In genomic region chr9:89955626-89956025, GRCh38 we compare ENCODE assay signal across 9 cellular contexts.
"Had no signal": no experiment of that assay in that cellular context is flagged by ENCODE, and none has a peak within 500 bp of the region (broad histone marks: within the 10 kb centered on the region; RNA-seq: fewer than 3 reads in every experiment).

No MANE protein-coding gene starts in this region.

- FAIRE-seq: HTR-8/SVneo had no signal

- H3K4me3 ChIP-seq: GM23248, HAP-1 had no signal

- H2AFZ ChIP-seq: GM23248 had no signal

- H3K4me1 ChIP-seq: HAP-1 had no signal

- H3K9me3 ChIP-seq: HAP-1 had no signal

- DNase-seq: GM23248, GOT3, H7, IMR-90, KBM-7 had no signal

- H3K27ac ChIP-seq: GM23248, KMS-11 had no signal

- ATAC-seq: HCT116 had no signal

- H3K36me3 ChIP-seq: HAP-1 had no signal

- H3K4me2 ChIP-seq: KMS-11 had no signal

- H3K9ac ChIP-seq: GM23248, KMS-11 had no signal
